Comparison of ENCODE assay signal across 8 cellular contexts in genomic region chr16:53433930-53434435, GRCh38. TPM values are rescaled to one million over a fixed set of nuclear protein-coding genes. Genes with fewer than 3 reads are reported as not detected.
DNase-seq lines count a peak whose midpoint lies in the region; ATAC-seq, FAIRE-seq and TF ChIP-seq lines count a peak whose summit lies in the region.

No MANE protein-coding gene starts in this region.

- DNase-seq in stimulated activated CD4-positive, alpha-beta T cell treated with anti-CD3 and anti-CD28 coated beads, Interleukin-15, amount 100 ng/mL, for 48 hours (ENCODE audit: low read depth in 2 of 2): peak; percentile 66 to 76
- no peak for DNase-seq in stimulated activated CD4-positive, alpha-beta T cell treated with anti-CD3 and anti-CD28 coated beads, Interleukin-2, amount 100 ng/mL, for 48 hours
- DNase-seq in SJSA1 (ENCODE audit: low read depth in 1 of 2, low spot score in 2 of 2) (no peak), endothelial cell of umbilical vein (ENCODE audit: low read depth, low spot score) (no peak), naive B cell (no peak), COLO668 (lab: John Stamatoyannopoulos, UW; ENCODE audit: unreplicated experiment) (no peak), AG20443 (ENCODE audit: low spot score) (no peak), mesenteric fat pad (ENCODE audit: low spot score) (no peak)

- ATAC-seq in naive B cell (ENCODE audit: low read depth in 2 of 2): no peak

- H3K27me3 ChIP-seq in SJSA1 (replicated peaks): no peaks in the 10 kb centered on the region
- no peaks in the 10 kb centered on the region for H3K27me3 ChIP-seq in endothelial cell of umbilical vein (ENCODE audit: control insufficient read depth in 2 of 2, insufficient read depth in 2 of 2, low read length in 2 of 2)

- dilution Hi-C loops in endothelial cell of umbilical vein (cut with MboI; ENCODE audit: extremely low pct_ligation_motif_present, low sequenced_read_pairs): no loop called here

- H3K9me3 Mint-ChIP-seq in naive B cell: peaks cover 0 to 1% (median 0%) of the 10 kb centered on the region in 7 donors

- H3K9me3 ChIP-seq in SJSA1 (replicated peaks): no peaks in the 10 kb centered on the region
- H3K9me3 ChIP-seq in endothelial cell of umbilical vein (replicated peaks; ENCODE audit: control insufficient read depth, insufficient read depth, low read length): no peaks in the 10 kb centered on the region

- H3K27ac ChIP-seq in SJSA1: peak overlapping the region; percentile 52
- H3K27ac ChIP-seq in endothelial cell of umbilical vein (ENCODE audit: insufficient read depth, low read depth, low read length): peak overlapping the region; percentile 78

- H3K79me2 ChIP-seq in endothelial cell of umbilical vein (ENCODE audit: control insufficient read depth, insufficient read depth, low read length): peaks cover 28% of the 10 kb centered on the region

- no peak for TF ChIP-seq POLR2A in endothelial cell of umbilical vein (IDR thresholded peaks at IDR 0.05; ENCODE audit: low read depth, low read length)

- TF ChIP-seq CTCF in endothelial cell of umbilical vein (IDR thresholded peaks at IDR 0.05; ENCODE audit: extremely low read depth in 1 of 2, insufficient read depth in 1 of 2, low read depth in 1 of 2, low read length in 2 of 2): no peak

- no TSS peak for BruUV-seq in endothelial cell of umbilical vein (replicated peaks; lab: Mats Ljungman, UMichigan)

- intact Hi-C loops in endothelial cell of umbilical vein (cut with micrococcal nuclease): loop anchor here (10.0 kb wide), 1 partner anchor 379 kb away; the partner anchor contains the start of genes CHD9 and CHD9NB

- H3K4me3 ChIP-seq in SJSA1 (peak overlapping the region; percentile 95), endothelial cell of umbilical vein (replicated peaks in 1 of 3; ENCODE audit: insufficient read depth in 1 of 3, low read depth in 1 of 3, low read length in 3 of 3) (peak overlapping the region in 2 of 3 experiments; percentile 81 to 90)

- no peaks in the 10 kb centered on the region for H3K36me3 Mint-ChIP-seq in naive B cell

- CTCF ChIA-PET in endothelial cell of umbilical vein (lab: Charles Lee): no interaction called here

- H3K4me1 ChIP-seq in SJSA1 (replicated peaks) (peaks cover 4% of the 10 kb centered on the region), endothelial cell of umbilical vein (ENCODE audit: control insufficient read depth, extremely low read depth, insufficient read depth, low read length) (peaks cover 5% of the 10 kb centered on the region)

- H4K20me1 ChIP-seq in endothelial cell of umbilical vein (replicated peaks; ENCODE audit: control insufficient read depth, extremely low read depth, insufficient read depth, low read length): no peaks in the 10 kb centered on the region

- H3K9me1 ChIP-seq in endothelial cell of umbilical vein (replicated peaks; ENCODE audit: control insufficient read depth, extremely low read depth, insufficient read depth, low read length): no peaks in the 10 kb centered on the region

- H3K4me3 Mint-ChIP-seq in naive B cell: peak overlapping the region; percentile 83 to 98 (median 96)

- peak overlapping the region; percentile 85 for H3K9ac ChIP-seq in endothelial cell of umbilical vein (replicated peaks; ENCODE audit: extremely low read depth, insufficient read depth, low read length)

- POLR2A ChIA-PET in endothelial cell of umbilical vein (lab: Charles Lee): no interaction called here

- H2AFZ ChIP-seq in endothelial cell of umbilical vein (ENCODE audit: low read depth, low read length): peak overlapping the region; percentile 88

- H3K4me2 ChIP-seq in endothelial cell of umbilical vein (ENCODE audit: insufficient read depth, low read length): peak overlapping the region; percentile 83

- H3K4me1 Mint-ChIP-seq in naive B cell: peaks cover 8 to 36% (median 24%) of the 10 kb centered on the region in 3 donors

- FAIRE-seq in endothelial cell of umbilical vein (lab: Jason Lieb, UNC): peak; percentile 77

- H3K36me3 ChIP-seq in SJSA1 (peaks cover 4% of the 10 kb centered on the region), endothelial cell of umbilical vein (ENCODE audit: control insufficient read depth in 2 of 2, extremely low read depth in 1 of 2, insufficient read depth in 2 of 2, low read length in 2 of 2) (no peaks in the 10 kb centered on the region)

- H3K27ac Mint-ChIP-seq in naive B cell: peak overlapping the region; percentile 47 to 97 (median 86)

- peaks cover 7 to 15% (median 8%) of the 10 kb centered on the region in 3 donors for H3K27me3 Mint-ChIP-seq in naive B cell

TF ChIP-seq in endothelial cell of umbilical vein, 7 proteins besides CTCF, POLR2A, EP300 and RAD21:
- no peak for TF ChIP-seq JUN (IDR thresholded peaks at IDR 0.05; ENCODE audit: borderline replicate concordance, insufficient read depth, insufficient read length, low read depth)
- TF ChIP-seq, protein P1, sequence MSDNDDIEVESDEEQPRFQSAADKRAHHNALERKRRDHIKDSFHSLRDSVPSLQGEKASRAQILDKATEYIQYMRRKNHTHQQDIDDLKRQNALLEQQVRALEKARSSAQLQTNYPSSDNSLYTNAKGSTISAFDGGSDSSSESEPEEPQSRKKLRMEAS (IDR thresholded peaks at IDR 0.05; ENCODE audit: insufficient read depth, insufficient read length): no peak
- TF ChIP-seq GATA2 (IDR thresholded peaks at IDR 0.05; ENCODE audit: insufficient read depth, insufficient read length, low read depth, low read length): no peak
- no peak for TF ChIP-seq FOS (IDR thresholded peaks at IDR 0.05; ENCODE audit: borderline replicate concordance, insufficient read depth, low read length)
- TF ChIP-seq MYC (IDR thresholded peaks at IDR 0.05; ENCODE audit: low read depth, low read length): no peak
- no peak for TF ChIP-seq POLR2AphosphoS5 (IDR thresholded peaks at IDR 0.05; ENCODE audit: insufficient read depth, low read depth, low read length)
- TF ChIP-seq EZH2 (IDR thresholded peaks at IDR 0.05; ENCODE audit: borderline replicate concordance, low read depth, low read length, severe bottlenecking): no peak

RNA-seq across cellular contexts. Expression of gene RBL2, which starts 0.3 kb away (rescaled TPM):
- total RNA-seq in SJSA1 (2014; rRNA removed; shearing (Covaris generic)): 35.0 and 43.5 TPM in 2 replicates
- total RNA-seq in endothelial cell of umbilical vein: 30.7 and 34.1 TPM in 2 replicates
- polyA plus RNA-seq in endothelial cell of umbilical vein: 21.3 and 22.5 TPM in 2 replicates
- 16.5 and 19.7 TPM in 2 replicates for polyA plus RNA-seq in endothelial cell of umbilical vein (2011; cell fraction: cytosol; rRNA removed)
- polyA plus RNA-seq in endothelial cell of umbilical vein (2011; cell fraction: nucleus; rRNA removed): 167 and 205 TPM in 2 replicates
- 22.6 and 28.5 TPM in 2 replicates for polyA plus RNA-seq in endothelial cell of umbilical vein (2012)
- 37.4 and 41.2 TPM in 2 replicates for polyA minus RNA-seq in endothelial cell of umbilical vein
- 19.7 TPM for polyA minus RNA-seq in endothelial cell of umbilical vein (2011; cell fraction: cytosol; rRNA and poly(A)+ RNA removed)
- polyA minus RNA-seq in endothelial cell of umbilical vein (2011; cell fraction: nucleus; rRNA and poly(A)+ RNA removed): 38.1 and 50.2 TPM in 2 replicates
- 100 to 1,000 TPM; 108 to 165 (median 121) TPM for polyA plus RNA-seq in naive B cell (ENCODE audit: low read depth in 6 of 6)
- 60.0 TPM for total RNA-seq in mesenteric fat pad

Comparison
In these comparisons a context has a peak if more than half of its experiments do, and no peak if none do; other contexts are left out.
1. DNase-seq: peak in stimulated activated CD4-positive, alpha-beta T cell treated with anti-CD3 and anti-CD28 coated beads, Interleukin-15, amount 100 ng/mL, for 48 hours (2 of 2); none in stimulated activated CD4-positive, alpha-beta T cell treated with anti-CD3 and anti-CD28 coated beads, Interleukin-2, amount 100 ng/mL, for 48 hours (0 of 2), SJSA1 (0 of 2), endothelial cell of umbilical vein (single experiment), naive B cell (single experiment), COLO668 (single experiment), AG20443 (single experiment) and mesenteric fat pad (single experiment).